Comparison of ENCODE assay signal across 15 cellular contexts in the genomic region with DNA sequence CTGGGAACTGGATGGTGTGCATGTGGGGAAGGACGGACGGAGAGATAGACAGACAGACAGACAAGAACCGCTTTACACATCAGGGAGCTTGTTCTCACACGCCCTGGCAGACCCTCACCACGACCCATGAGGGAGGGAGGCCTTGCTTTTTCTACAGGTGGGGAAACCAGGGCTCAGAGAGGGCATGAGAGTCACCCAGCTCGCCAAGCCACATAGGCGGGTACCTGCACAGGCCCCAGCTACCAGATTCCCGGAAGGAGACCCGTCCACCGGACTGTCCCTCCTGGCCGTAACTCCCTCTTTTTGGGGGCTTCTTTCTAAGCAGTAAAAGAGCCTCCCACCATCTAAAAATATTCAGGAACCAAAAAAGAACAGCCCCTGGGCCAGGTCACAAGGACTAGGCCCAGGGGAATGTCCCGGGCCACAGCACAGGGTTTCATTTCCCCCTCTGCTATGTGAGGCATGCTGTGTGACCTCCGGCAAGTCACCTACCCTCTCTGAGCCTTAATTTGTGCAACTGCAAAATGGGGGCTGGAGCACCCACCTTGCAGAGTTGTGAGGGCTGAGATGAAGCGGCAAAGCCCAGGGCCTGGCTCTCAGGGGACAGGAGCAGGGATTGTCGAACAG.
DNase-seq lines count a peak whose midpoint lies in the region; ATAC-seq and FAIRE-seq lines count a peak whose summit lies in the region.
"Had no signal": no experiment of that assay in that cellular context is flagged by ENCODE, and none has a peak within 500 bp of the region (broad histone marks: within the 10 kb centered on the region; RNA-seq: fewer than 3 reads in every experiment).

No MANE protein-coding gene starts in this region.

- peak overlapping the region; percentile 83 for H3K4me2 ChIP-seq in BLaER1
- H3K4me2 ChIP-seq: KMS-11 had no signal

- 0 out of 2 replicates have a peak overlapping the region, but pooled peaks have one; percentile 1 for H3K4me3 ChIP-seq in BLaER1
- H3K4me3 ChIP-seq: adrenal gland had no signal

- in situ Hi-C loops in G401 (cut with HindIII; ENCODE audit: low sequenced_read_pairs) = loop anchor here (10.0 kb wide), 1 partner anchor 142 kb away; no protein-coding TSS in a partner anchor

- no peaks in the 10 kb centered on the region for H3K36me3 Mint-ChIP-seq in activated T-helper 1 cell treated with anti-CD3 and anti-CD28 coated beads, Interleukin-12 subunit alpha, Interleukin-12 subunit beta, Interleukin-2, Interleukin-4 antibody, amounts not matched to agents 30 ng/mL and 10 ng/mL and 1 ng/mL, durations not matched to agents 14 hours and 24 hours and 36 hours (ENCODE audit: low read depth)

- DNase-seq in G401 (ENCODE audit: low spot score) (no peak), HTR-8/SVneo (ENCODE audit: insufficient read length, low spot score) (no peak), head of caudate nucleus (no peak)
- DNase-seq in activated T-helper 1 cell treated with anti-CD3 and anti-CD28 coated beads, Interleukin-12 subunit alpha, Interleukin-12 subunit beta, Interleukin-2, Interleukin-4 antibody, amounts not matched to agents 30 ng/mL and 10 ng/mL and 1 ng/mL, durations not matched to agents 14 hours and 24 hours and 36 hours (ENCODE audit: low spot score) = no peak
- DNase-seq: foreskin keratinocyte; left cardiac atrium; NCI-H1930; occipital lobe; stimulated activated CD4-positive, alpha-beta T cell treated with anti-CD3 and anti-CD28 coated beads, Interleukin-15, amount 100 ng/mL, for 24 hours had no signal

- no peaks in the 10 kb centered on the region for H3K9me3 ChIP-seq in BLaER1
- H3K9me3 ChIP-seq: adrenal gland had no signal

- H3K4me1 Mint-ChIP-seq in activated T-helper 1 cell treated with anti-CD3 and anti-CD28 coated beads, Interleukin-12 subunit alpha, Interleukin-12 subunit beta, Interleukin-2, Interleukin-4 antibody, amounts not matched to agents 30 ng/mL and 10 ng/mL and 1 ng/mL, durations not matched to agents 14 hours and 24 hours and 36 hours (ENCODE audit: low read depth) = no peaks in the 10 kb centered on the region

- H3K27me3 Mint-ChIP-seq in activated T-helper 1 cell treated with anti-CD3 and anti-CD28 coated beads, Interleukin-12 subunit alpha, Interleukin-12 subunit beta, Interleukin-2, Interleukin-4 antibody, amounts not matched to agents 30 ng/mL and 10 ng/mL and 1 ng/mL, durations not matched to agents 14 hours and 24 hours and 36 hours (ENCODE audit: insufficient read depth) = no peaks in the 10 kb centered on the region

- H3K9me3 Mint-ChIP-seq in activated T-helper 1 cell treated with anti-CD3 and anti-CD28 coated beads, Interleukin-12 subunit alpha, Interleukin-12 subunit beta, Interleukin-2, Interleukin-4 antibody, amounts not matched to agents 30 ng/mL and 10 ng/mL and 1 ng/mL, durations not matched to agents 14 hours and 24 hours and 36 hours = no peaks in the 10 kb centered on the region

- peaks cover 9% of the 10 kb centered on the region for H3K36me3 ChIP-seq in BLaER1
- H3K36me3 ChIP-seq: adrenal gland had no signal

- no peak overlapping the region for H3K27ac Mint-ChIP-seq in activated T-helper 1 cell treated with anti-CD3 and anti-CD28 coated beads, Interleukin-12 subunit alpha, Interleukin-12 subunit beta, Interleukin-2, Interleukin-4 antibody, amounts not matched to agents 30 ng/mL and 10 ng/mL and 1 ng/mL, durations not matched to agents 14 hours and 24 hours and 36 hours

- H3K4me1 ChIP-seq in BLaER1 = peaks cover 55% of the 10 kb centered on the region
- H3K4me1 ChIP-seq: foreskin keratinocyte had no signal

- 0 out of 2 replicates have a peak overlapping the region, but pooled peaks have one; percentile 15 for H3K27ac ChIP-seq in BLaER1
- H3K27ac ChIP-seq: foreskin keratinocyte, KMS-11 had no signal

- intact Hi-C loops in head of caudate nucleus (cut with DNase I) = no loop called here
- intact Hi-C loops in activated T-helper 1 cell treated with anti-CD3 and anti-CD28 coated beads, Interleukin-12 subunit alpha, Interleukin-12 subunit beta, Interleukin-2, Interleukin-4 antibody, amounts not matched to agents 30 ng/mL and 10 ng/mL and 1 ng/mL, durations not matched to agents 14 hours and 24 hours and 36 hours (cut with micrococcal nuclease) = no loop called here

- no peak overlapping the region for H3K4me3 Mint-ChIP-seq in activated T-helper 1 cell treated with anti-CD3 and anti-CD28 coated beads, Interleukin-12 subunit alpha, Interleukin-12 subunit beta, Interleukin-2, Interleukin-4 antibody, amounts not matched to agents 30 ng/mL and 10 ng/mL and 1 ng/mL, durations not matched to agents 14 hours and 24 hours and 36 hours

- peaks cover 67% of the 10 kb centered on the region for H4K20me1 ChIP-seq in BLaER1

- H3K27me3 ChIP-seq in BLaER1 = no peaks in the 10 kb centered on the region
- H3K27me3 ChIP-seq: adrenal gland, foreskin keratinocyte had no signal

- no peak for FAIRE-seq in HTR-8/SVneo (lab: Jason Lieb, UNC)

- ATAC-seq in GM19397 (IDR thresholded peaks at IDR 0.05; ENCODE audit: unreplicated experiment) (peak; percentile 37), HG03354 (IDR thresholded peaks at IDR 0.05; ENCODE audit: poor library complexity, severe bottlenecking, unreplicated experiment) (peak; percentile 50), esophagus mucosa (peak; percentile 13)
- ATAC-seq: foreskin keratinocyte had no signal

- H3K9ac ChIP-seq in BLaER1 = no peak overlapping the region; the same call in 1 of the 2 replicates
- H3K9ac ChIP-seq: KMS-11 had no signal
